In genomic region chr7:140667476-140667875, GRCh38 we compare ENCODE assay signal across 1 cellular context.
TF ChIP-seq lines count a peak whose summit lies in the region.

No MANE protein-coding gene starts in this region.

TF ChIP-seq in endothelial cell of umbilical vein, 7 proteins besides CTCF, POLR2A, EP300 and RAD21:
- TF ChIP-seq EZH2 (IDR thresholded peaks at IDR 0.05; ENCODE audit: borderline replicate concordance, low read depth, low read length, severe bottlenecking) (no peak), FOS (IDR thresholded peaks at IDR 0.05; ENCODE audit: borderline replicate concordance, insufficient read depth, low read length) (no peak)
TF ChIP-seq in endothelial cell of umbilical vein: peak in this region for 0.
